ENCODE assay signal across 23 cellular contexts in genomic region chr16:57649443-57649751, GRCh38. TPM values are rescaled to one million over a fixed set of nuclear protein-coding genes. Genes with fewer than 3 reads are reported as not detected.
A peak's percentile ranks its signal among the peaks of the same experiment; 100 is the strongest.
DNase-seq lines count a peak whose midpoint lies in the region; ATAC-seq and TF ChIP-seq lines count a peak whose summit lies in the region.
"Had no signal": no experiment of that assay in that cellular context is flagged by ENCODE, and none has a peak within 500 bp of the region (broad histone marks: within the 10 kb centered on the region; RNA-seq: fewer than 3 reads in every experiment).

No MANE protein-coding gene starts in this region.

- intact Hi-C loops in Panc1 (cut with micrococcal nuclease; ENCODE audit: unreplicated experiment), result loop anchor here (2.0 to 5.0 kb wide), 2 partner anchors 59 to 72 kb away; no protein-coding TSS in a partner anchor

- no peaks in the 10 kb centered on the region for H3K27me3 Mint-ChIP-seq in stimulated activated naive CD8-positive, alpha-beta T cell treated with anti-CD3 and anti-CD28 coated beads, Interleukin-15, Interleukin-2, amounts not matched to agents 100 ng/mL and 50 ng/mL, for 24 hours
- H3K27me3 Mint-ChIP-seq in stimulated activated naive CD8-positive, alpha-beta T cell treated with anti-CD3 and anti-CD28 coated beads, Interleukin-15, amount 100 ng/mL, for 72 hours, result no peaks in the 10 kb centered on the region
- no peaks in the 10 kb centered on the region for H3K27me3 Mint-ChIP-seq in central memory CD8-positive, alpha-beta T cell

- H3K4me3 Mint-ChIP-seq in stimulated activated naive CD8-positive, alpha-beta T cell treated with anti-CD3 and anti-CD28 coated beads, Interleukin-15, Interleukin-2, amounts not matched to agents 100 ng/mL and 50 ng/mL, for 24 hours, result peak overlapping the region; percentile 43
- no peak overlapping the region for H3K4me3 Mint-ChIP-seq in stimulated activated naive CD8-positive, alpha-beta T cell treated with anti-CD3 and anti-CD28 coated beads, Interleukin-15, amount 100 ng/mL, for 72 hours
- peak overlapping the region; percentile 80 for H3K4me3 Mint-ChIP-seq in central memory CD8-positive, alpha-beta T cell
- H3K4me3 Mint-ChIP-seq: activated T-cell treated with anti-CD3 and anti-CD28 coated beads, Interleukin-2, amount 50 U/mL, for 72 hours; HFFc6; mesothelial cell of epicardium had no signal

- CTCF ChIA-PET in Panc1 (lab: Charles Lee), result interaction anchor here (0.6 to 0.7 kb wide), 2 partner anchors 145 to 1051 kb away, joined by 3 to 4 read pairs; no protein-coding TSS in a partner anchor
- CTCF ChIA-PET in HEK293T (lab: Yijun Ruan, JAX), result interaction anchor here (0.6 to 5.2 kb wide), 10 partner anchors 11 to 349 kb away, joined by 3 to 21 read pairs (median 3); partner anchors contain the start of gene KATNB1

- H3K36me3 ChIP-seq in Panc1 (ENCODE audit: control insufficient read depth, insufficient read depth, low read length), result no peaks in the 10 kb centered on the region
- H3K36me3 ChIP-seq: SJCRH30, transverse colon had no signal

- no peaks in the 10 kb centered on the region for H3K9me3 Mint-ChIP-seq in stimulated activated naive CD8-positive, alpha-beta T cell treated with anti-CD3 and anti-CD28 coated beads, Interleukin-15, Interleukin-2, amounts not matched to agents 100 ng/mL and 50 ng/mL, for 24 hours
- H3K9me3 Mint-ChIP-seq in stimulated activated naive CD8-positive, alpha-beta T cell treated with anti-CD3 and anti-CD28 coated beads, Interleukin-15, amount 100 ng/mL, for 72 hours, result no peaks in the 10 kb centered on the region
- H3K9me3 Mint-ChIP-seq in central memory CD8-positive, alpha-beta T cell, result no peaks in the 10 kb centered on the region
- H3K9me3 Mint-ChIP-seq: activated T-cell treated with anti-CD3 and anti-CD28 coated beads, Interleukin-2, amount 50 U/mL, for 72 hours; HFFc6; mesothelial cell of epicardium had no signal

- no peak for DNase-seq in stimulated activated naive CD8-positive, alpha-beta T cell treated with anti-CD3 and anti-CD28 coated beads, Interleukin-15, amount 100 ng/mL, for 72 hours
- DNase-seq in Panc1 (ENCODE audit: low read depth, low spot score) (no peak), foreskin melanocyte (no peak), HEK293T (ENCODE audit: extremely low spot score) (no peak), GDM1 (lab: John Stamatoyannopoulos, UW) (no peak)
- DNase-seq in central memory CD8-positive, alpha-beta T cell (ENCODE audit: low spot score in 2 of 2), result no peak
- DNase-seq: cortex of kidney, NCI-H446 treated with DMSO at 0.1 percent for 48 hours had no signal

- H3K27ac Mint-ChIP-seq in stimulated activated naive CD8-positive, alpha-beta T cell treated with anti-CD3 and anti-CD28 coated beads, Interleukin-15, Interleukin-2, amounts not matched to agents 100 ng/mL and 50 ng/mL, for 24 hours, result peak overlapping the region; percentile 71
- no peak overlapping the region for H3K27ac Mint-ChIP-seq in stimulated activated naive CD8-positive, alpha-beta T cell treated with anti-CD3 and anti-CD28 coated beads, Interleukin-15, amount 100 ng/mL, for 72 hours
- peak overlapping the region; percentile 76 for H3K27ac Mint-ChIP-seq in central memory CD8-positive, alpha-beta T cell (ENCODE audit: low read depth)
- H3K27ac Mint-ChIP-seq: HFFc6, mesothelial cell of epicardium, progenitor cell of endocrine pancreas had no signal

- H3K4me3 ChIP-seq in Panc1 (ENCODE audit: low read depth in 2 of 2, low read length in 2 of 2), result no peak overlapping the region
- H3K4me3 ChIP-seq: heart left ventricle, SJCRH30, transverse colon had no signal

- in situ Hi-C loops in Panc1 (cut with HindIII; ENCODE audit: low pct_unique_long_range_greater_than_20kb, low sequenced_read_pairs), result no loop called here

- H3K36me3 Mint-ChIP-seq in stimulated activated naive CD8-positive, alpha-beta T cell treated with anti-CD3 and anti-CD28 coated beads, Interleukin-15, Interleukin-2, amounts not matched to agents 100 ng/mL and 50 ng/mL, for 24 hours (ENCODE audit: low read depth), result no peaks in the 10 kb centered on the region
- peaks cover 24% of the 10 kb centered on the region for H3K36me3 Mint-ChIP-seq in central memory CD8-positive, alpha-beta T cell (ENCODE audit: insufficient read depth)
- H3K36me3 Mint-ChIP-seq: mesothelial cell of epicardium had no signal

- peaks cover 4% of the 10 kb centered on the region for H3K4me1 ChIP-seq in Panc1 (ENCODE audit: control insufficient read depth, insufficient read depth, low read length)
- H3K4me1 ChIP-seq: SJCRH30, transverse colon had no signal

- POLR2A ChIA-PET in Panc1 (lab: Charles Lee) (no interaction called here), HEK293T (lab: Yijun Ruan, JAX) (no interaction called here)

- H3K27ac ChIP-seq in Panc1 (ENCODE audit: low read length), result no peak overlapping the region
- H3K27ac ChIP-seq: SJCRH30, transverse colon, VCaP had no signal

- no TSS peak for BruUV-seq in Panc1 (replicated peaks; lab: Mats Ljungman, UMichigan)

- H3K9me3 ChIP-seq in Panc1 (ENCODE audit: control insufficient read depth, insufficient read depth, low read depth, low read length), result no peaks in the 10 kb centered on the region
- H3K9me3 ChIP-seq: heart left ventricle, SJCRH30, transverse colon had no signal

- peak; percentile 52; the same call in 1 of the 2 replicates for TF ChIP-seq CTCF in Panc1 (IDR thresholded peaks at IDR 0.05)

- ATAC-seq in stimulated activated naive CD8-positive, alpha-beta T cell treated with anti-CD3 and anti-CD28 coated beads, Interleukin-15, amount 100 ng/mL, for 72 hours, result no peak
- ATAC-seq in Panc1, result no peak
- ATAC-seq in central memory CD8-positive, alpha-beta T cell (replicated peaks; ENCODE audit: extremely low read depth, poor library complexity, severe bottlenecking), result no peak

- no peaks in the 10 kb centered on the region for H3K27me3 ChIP-seq in Panc1 (ENCODE audit: control insufficient read depth, insufficient read depth, low read length)
- H3K27me3 ChIP-seq: heart left ventricle, transverse colon had no signal

- peaks cover 29% of the 10 kb centered on the region for H3K4me1 Mint-ChIP-seq in stimulated activated naive CD8-positive, alpha-beta T cell treated with anti-CD3 and anti-CD28 coated beads, Interleukin-15, Interleukin-2, amounts not matched to agents 100 ng/mL and 50 ng/mL, for 24 hours (ENCODE audit: low read depth)
- H3K4me1 Mint-ChIP-seq in stimulated activated naive CD8-positive, alpha-beta T cell treated with anti-CD3 and anti-CD28 coated beads, Interleukin-15, amount 100 ng/mL, for 72 hours, result peaks cover 48% of the 10 kb centered on the region
- peaks cover 52% of the 10 kb centered on the region for H3K4me1 Mint-ChIP-seq in central memory CD8-positive, alpha-beta T cell

TF ChIP-seq in HEK293T, 16 proteins besides CTCF, POLR2A, EP300 and RAD21:
- TF ChIP-seq L3MBTL2 (conservative IDR thresholded peaks at IDR 0.05), result no peak
- no peak for TF ChIP-seq SUZ12 (IDR thresholded peaks at IDR 0.05)
- no peak for TF ChIP-seq FOXM1 (IDR thresholded peaks at IDR 0.05; ENCODE audit: borderline replicate concordance)
- TF ChIP-seq NFRKB (IDR thresholded peaks at IDR 0.05), result no peak
- no peak for TF ChIP-seq FOXK2 (IDR thresholded peaks at IDR 0.05)
- no peak for TF ChIP-seq TARDBP (IDR thresholded peaks at IDR 0.05)
- TF ChIP-seq ZNF384 (IDR thresholded peaks at IDR 0.05), result no peak
- TF ChIP-seq HDGF (IDR thresholded peaks at IDR 0.05; ENCODE audit: borderline replicate concordance), result no peak
- TF ChIP-seq ELF4 (IDR thresholded peaks at IDR 0.05), result no peak
- no peak for TF ChIP-seq ARNT (IDR thresholded peaks at IDR 0.05)
- TF ChIP-seq CTBP1 (IDR thresholded peaks at IDR 0.05; ENCODE audit: borderline replicate concordance), result no peak
- TF ChIP-seq FOXA1 (IDR thresholded peaks at IDR 0.05), result no peak
- TF ChIP-seq BHLHE40 (IDR thresholded peaks at IDR 0.05; ENCODE audit: borderline replicate concordance), result no peak
- TF ChIP-seq SP1 (IDR thresholded peaks at IDR 0.05), result no peak
- TF ChIP-seq, protein P1, sequence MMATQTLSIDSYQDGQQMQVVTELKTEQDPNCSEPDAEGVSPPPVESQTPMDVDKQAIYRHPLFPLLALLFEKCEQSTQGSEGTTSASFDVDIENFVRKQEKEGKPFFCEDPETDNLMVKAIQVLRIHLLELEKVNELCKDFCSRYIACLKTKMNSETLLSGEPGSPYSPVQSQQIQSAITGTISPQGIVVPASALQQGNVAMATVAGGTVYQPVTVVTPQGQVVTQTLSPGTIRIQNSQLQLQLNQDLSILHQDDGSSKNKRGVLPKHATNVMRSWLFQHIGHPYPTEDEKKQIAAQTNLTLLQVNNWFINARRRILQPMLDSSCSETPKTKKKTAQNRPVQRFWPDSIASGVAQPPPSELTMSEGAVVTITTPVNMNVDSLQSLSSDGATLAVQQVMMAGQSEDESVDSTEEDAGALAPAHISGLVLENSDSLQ (IDR thresholded peaks at IDR 0.05), result no peak
- no peak for TF ChIP-seq LEF1 (IDR thresholded peaks at IDR 0.05; ENCODE audit: borderline replicate concordance)

RNA-seq across cellular contexts. Expression of gene ADGRG3, which starts 18.7 kb away (rescaled TPM):
- not detected for total RNA-seq in Panc1 (2021; ENCODE audit: unreplicated experiment)
- not detected for polyA plus RNA-seq in Panc1 (2012; ENCODE audit: insufficient read length)
- total RNA-seq: Daoy, HFFc6, kidney epithelial cell, M059J, mesothelial cell of epicardium, progenitor cell of endocrine pancreas, SJCRH30 had no signal

RNA-seq across cellular contexts. Expression of gene ADGRG1, which starts 21.0 kb away (rescaled TPM):
- total RNA-seq in Panc1 (2021; ENCODE audit: unreplicated experiment), result 13.1 TPM
- 6.8 TPM for polyA plus RNA-seq in Panc1 (2012; ENCODE audit: insufficient read length)

RNA-seq across cellular contexts. Expression of gene DRC7, which starts 45.2 kb away (rescaled TPM):
- not detected for total RNA-seq in Panc1 (2021; ENCODE audit: unreplicated experiment)
- not detected for polyA plus RNA-seq in Panc1 (2012; ENCODE audit: insufficient read length)
- total RNA-seq: aorta, Daoy, HFFc6, lower leg skin, M059J, mesothelial cell of epicardium, sciatic nerve, SJCRH30, transverse colon had no signal
- polyA plus RNA-seq: heart left ventricle had no signal

Comparison
In these comparisons a context has a peak if more than half of its experiments do, and no peak if none do; other contexts are left out.
1. H3K27ac Mint-ChIP-seq: peak in stimulated activated naive CD8-positive, alpha-beta T cell treated with anti-CD3 and anti-CD28 coated beads, Interleukin-15, Interleukin-2, amounts not matched to agents 100 ng/mL and 50 ng/mL, for 24 hours (single experiment) and central memory CD8-positive, alpha-beta T cell (single experiment); none in stimulated activated naive CD8-positive, alpha-beta T cell treated with anti-CD3 and anti-CD28 coated beads, Interleukin-15, amount 100 ng/mL, for 72 hours (0 of 2).
2. H3K4me3 Mint-ChIP-seq: peak in stimulated activated naive CD8-positive, alpha-beta T cell treated with anti-CD3 and anti-CD28 coated beads, Interleukin-15, Interleukin-2, amounts not matched to agents 100 ng/mL and 50 ng/mL, for 24 hours (single experiment) and central memory CD8-positive, alpha-beta T cell (single experiment); none in stimulated activated naive CD8-positive, alpha-beta T cell treated with anti-CD3 and anti-CD28 coated beads, Interleukin-15, amount 100 ng/mL, for 72 hours (0 of 2).